ENCODE assay signal across 18 cellular contexts in genomic region chr7:158251061-158251965, GRCh38.
"Had no signal": no experiment of that assay in that cellular context is flagged by ENCODE, and none has a peak within 500 bp of the region (broad histone marks: within the 10 kb centered on the region; RNA-seq: fewer than 3 reads in every experiment).

No MANE protein-coding gene starts in this region.

- H3K4me3 Mint-ChIP-seq: activated naive CD4-positive, alpha-beta T cell treated with anti-CD3 and anti-CD28 coated beads for 36 hours; activated naive CD8-positive, alpha-beta T cell treated with anti-CD3 and anti-CD28 coated beads, Interleukin-2, amount 50 U/mL, for 24 hours; brain; central memory CD8-positive, alpha-beta T cell; naive thymus-derived CD8-positive, alpha-beta T cell; stimulated activated memory B cell treated with anti-CD40 and anti-IgM and Interleukin-4, amounts not matched to agents 10 μg/mL and 1 μg/mL and 100 μg/mL, for 72 hours had no signal

- H3K27ac Mint-ChIP-seq: activated naive CD4-positive, alpha-beta T cell treated with anti-CD3 and anti-CD28 coated beads for 36 hours; activated naive CD8-positive, alpha-beta T cell treated with anti-CD3 and anti-CD28 coated beads, Interleukin-2, amount 50 U/mL, for 24 hours; naive thymus-derived CD8-positive, alpha-beta T cell; stimulated activated memory B cell treated with anti-CD40 and anti-IgM and Interleukin-4, amounts not matched to agents 10 μg/mL and 1 μg/mL and 100 μg/mL, for 72 hours had no signal

- H3K27ac ChIP-seq: coronary artery, gastroesophageal sphincter, heart left ventricle, sigmoid colon, WERI-Rb-1 had no signal

- H3K9me3 Mint-ChIP-seq: activated naive CD4-positive, alpha-beta T cell treated with anti-CD3 and anti-CD28 coated beads for 36 hours; activated naive CD8-positive, alpha-beta T cell treated with anti-CD3 and anti-CD28 coated beads, Interleukin-2, amount 50 U/mL, for 24 hours; central memory CD8-positive, alpha-beta T cell had no signal

- H3K4me3 ChIP-seq: coronary artery, gastroesophageal sphincter, heart left ventricle, sigmoid colon had no signal

- FAIRE-seq: urothelium cell line had no signal

- H3K4me1 Mint-ChIP-seq: activated naive CD8-positive, alpha-beta T cell treated with anti-CD3 and anti-CD28 coated beads, Interleukin-2, amount 50 U/mL, for 24 hours; central memory CD8-positive, alpha-beta T cell; naive thymus-derived CD8-positive, alpha-beta T cell; stimulated activated memory B cell treated with anti-CD40 and anti-IgM and Interleukin-4, amounts not matched to agents 10 μg/mL and 1 μg/mL and 100 μg/mL, for 72 hours had no signal

- H3K27me3 ChIP-seq: sigmoid colon had no signal

- DNase-seq: activated CD4-positive, alpha-beta T cell treated with anti-CD3 and anti-CD28 coated beads, Interleukin-2, amount 50 U/mL, for 4 hours; activated naive CD4-positive, alpha-beta T cell treated with anti-CD3 and anti-CD28 coated beads for 36 hours; activated naive CD8-positive, alpha-beta T cell treated with anti-CD3 and anti-CD28 coated beads, Interleukin-2, amount 50 U/mL, for 24 hours; activated T-cell treated with anti-CD3 and anti-CD28 coated beads for 4 hours; mesenchymal stem cell; naive thymus-derived CD8-positive, alpha-beta T cell; stimulated activated CD4-positive, alpha-beta T cell treated with anti-CD3 and anti-CD28 coated beads, Interleukin-4, amount 100 ng/mL, for 4 hours; SW 1271; T-helper 2 cell; WERI-Rb-1 had no signal

- H3K27me3 Mint-ChIP-seq: activated naive CD8-positive, alpha-beta T cell treated with anti-CD3 and anti-CD28 coated beads, Interleukin-2, amount 50 U/mL, for 24 hours; brain; central memory CD8-positive, alpha-beta T cell; stimulated activated memory B cell treated with anti-CD40 and anti-IgM and Interleukin-4, amounts not matched to agents 10 μg/mL and 1 μg/mL and 100 μg/mL, for 72 hours had no signal

- H3K9me3 ChIP-seq: gastroesophageal sphincter, sigmoid colon had no signal

- H3K4me1 ChIP-seq: gastroesophageal sphincter, heart left ventricle, sigmoid colon had no signal

- H3K36me3 ChIP-seq: gastroesophageal sphincter, heart left ventricle, sigmoid colon, WERI-Rb-1 had no signal

- H3K36me3 Mint-ChIP-seq: brain; stimulated activated memory B cell treated with anti-CD40 and anti-IgM and Interleukin-4, amounts not matched to agents 10 μg/mL and 1 μg/mL and 100 μg/mL, for 72 hours had no signal
